Comparison of ENCODE assay signal across 19 cellular contexts in genomic region chr3:124084398-124084881, GRCh38. TPM values are rescaled to one million over a fixed set of nuclear protein-coding genes. Genes with fewer than 3 reads are reported as not detected.
DNase-seq lines count a peak whose midpoint lies in the region; ATAC-seq, FAIRE-seq and TF ChIP-seq lines count a peak whose summit lies in the region.
"Had no signal": no experiment of that assay in that cellular context is flagged by ENCODE, and none has a peak within 500 bp of the region (broad histone marks: within the 10 kb centered on the region; RNA-seq: fewer than 3 reads in every experiment).

No MANE protein-coding gene starts in this region.

- TF ChIP-seq CTCF in AG09309 (IDR thresholded peaks at IDR 0.05; ENCODE audit: control insufficient read depth, insufficient read depth, low read depth, low read length, missing control alignments) (no peak), left ventricle myocardium inferior (IDR thresholded peaks at IDR 0.05; ENCODE audit: borderline replicate concordance) (no peak), GM20000 (IDR thresholded peaks at IDR 0.05; ENCODE audit: extremely low read depth, missing control alignments) (no peak)

- H3K4me1 ChIP-seq in left ventricle myocardium inferior: peaks cover 28% of the 10 kb centered on the region
- H3K4me1 ChIP-seq: sigmoid colon had no signal

- intact Hi-C loops in left ventricle myocardium inferior (cut with micrococcal nuclease): no loop called here

- no peaks in the 10 kb centered on the region for H3K27me3 ChIP-seq in left ventricle myocardium inferior (ENCODE audit: low read depth)
- H3K27me3 ChIP-seq: sigmoid colon, SJCRH30, suprapubic skin had no signal

- no peak overlapping the region for H3K4me3 ChIP-seq in AG09309 (ENCODE audit: control insufficient read depth, low read depth, low read length)
- no peak overlapping the region for H3K4me3 ChIP-seq in left ventricle myocardium inferior
- H3K4me3 ChIP-seq: sigmoid colon, SJCRH30, suprapubic skin had no signal

- H3K27ac ChIP-seq in left ventricle myocardium inferior (replicated peaks): peak overlapping the region; percentile 70
- H3K27ac ChIP-seq: SJCRH30, suprapubic skin had no signal

- ATAC-seq in GM19351 (IDR thresholded peaks at IDR 0.05; ENCODE audit: unreplicated experiment): no peak

- H3K36me3 ChIP-seq in left ventricle myocardium inferior: no peaks in the 10 kb centered on the region
- H3K36me3 ChIP-seq: sigmoid colon, SJCRH30, suprapubic skin had no signal

- no peaks in the 10 kb centered on the region for H3K9me3 ChIP-seq in left ventricle myocardium inferior (replicated peaks)
- H3K9me3 ChIP-seq: sigmoid colon, SJCRH30, suprapubic skin had no signal

- no peak for TF ChIP-seq POLR2A in H54 (IDR thresholded peaks at IDR 0.05; ENCODE audit: low read depth, low read length)

- DNase-seq in AG09309 (ENCODE audit: low read depth) (peak; percentile 11), DMS79 treated with DMSO at 0.1 percent for 48 hours (lab: John Stamatoyannopoulos, UW) (peak; percentile 60), RPMI7951 (ENCODE audit: low read depth) (peak; percentile 15), left ventricle myocardium inferior (no peak), NCI-H1417 treated with DMSO at 0.1 percent for 48 hours (lab: John Stamatoyannopoulos, UW) (no peak), GM20000 (ENCODE audit: low spot score) (no peak), H54 (ENCODE audit: insufficient read length, low spot score) (no peak)
- DNase-seq: activated CD4-positive, CD25-positive, alpha-beta regulatory T cell treated with anti-CD3 and anti-CD28 coated beads, Interleukin-2, amount 50 U/mL, for 72 hours; activated effector memory CD4-positive, alpha-beta T cell treated with anti-CD3 and anti-CD28 coated beads, Interleukin-2, amount 50 U/mL, for 16 hours; amygdala; kidney glomerular epithelial cell; NCI-H2081 treated with DMSO at 0.1 percent for 48 hours; sigmoid colon; stimulated activated CD4-positive, alpha-beta T cell treated with anti-CD3 and anti-CD28 coated beads, Interleukin-2, amount 100 ng/mL, for 48 hours had no signal

- FAIRE-seq in H54 (lab: Jason Lieb, UNC): no peak
- FAIRE-seq: D721Med, GM18507 had no signal

RNA-seq across cellular contexts. Expression of gene KALRN, which starts 51.3 kb away (rescaled TPM):
- 0.88 and 1.4 TPM in 2 replicates for total RNA-seq in RPMI7951 (2014; rRNA removed; shearing (Covaris generic))
- total RNA-seq in left ventricle myocardium inferior: 74.6 TPM

Comparison
In these comparisons a context has a peak if more than half of its experiments do, and no peak if none do; other contexts are left out.
1. DNase-seq: peak in AG09309 (single experiment), DMS79 treated with DMSO at 0.1 percent for 48 hours (single experiment) and RPMI7951 (single experiment); none in left ventricle myocardium inferior (single experiment), NCI-H1417 treated with DMSO at 0.1 percent for 48 hours (single experiment), GM20000 (single experiment) and H54 (single experiment).
2. RNA of gene KALRN, which starts 51.3 kb away (total RNA-seq): 74.6 TPM in left ventricle myocardium inferior (single experiment); 0.88 to 1.4 TPM in RPMI7951; every median in the first group is over 10 times any median in the second.